11 cellular contexts compared by ENCODE assay signal in the genomic region with DNA sequence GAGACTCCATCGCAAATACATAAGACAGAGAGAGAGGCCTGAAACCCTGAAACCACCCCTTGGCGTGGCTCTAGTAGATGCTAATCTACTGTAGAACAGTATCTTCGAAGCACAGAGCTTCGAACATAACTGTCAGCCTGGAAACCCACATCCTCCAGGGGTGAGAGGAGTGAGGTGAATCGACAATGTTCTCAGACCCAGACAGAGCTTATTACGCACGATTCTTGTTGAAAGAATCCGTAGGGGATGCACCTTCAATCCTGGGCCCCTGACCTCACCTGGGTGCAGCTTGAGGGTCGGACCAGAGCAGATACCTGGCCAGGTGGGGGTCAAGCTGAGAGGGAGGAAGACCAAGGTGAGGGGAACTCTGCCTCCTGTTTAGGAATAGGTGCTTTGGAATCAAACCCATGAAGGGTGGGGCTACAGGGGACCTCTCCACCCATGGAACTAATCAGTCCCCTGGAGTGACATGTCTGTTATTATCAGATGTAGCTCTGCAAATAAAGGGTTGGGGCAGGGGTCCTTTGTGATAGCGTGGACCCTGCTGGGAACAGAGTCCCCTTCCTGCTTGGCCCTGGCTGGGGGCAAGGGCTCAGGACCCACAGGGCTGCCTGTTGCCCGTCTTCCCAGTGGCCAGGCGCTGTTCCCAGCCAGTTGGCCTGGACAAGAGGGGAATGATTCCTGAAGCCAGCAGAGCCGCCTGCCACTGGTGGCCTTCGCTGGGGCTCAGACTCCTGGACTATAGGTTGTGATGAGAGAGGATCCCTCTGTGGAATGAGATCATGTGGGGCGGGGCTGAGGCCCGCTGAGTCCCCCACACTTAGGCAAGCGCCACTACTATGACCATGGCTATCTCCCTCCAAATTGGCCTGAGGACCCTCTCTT. TPM values are rescaled to one million over a fixed set of nuclear protein-coding genes. Genes with fewer than 3 reads are reported as not detected.
A peak's percentile ranks its signal among the peaks of the same experiment; 100 is the strongest.
DNase-seq lines count a peak whose midpoint lies in the region; ATAC-seq lines count a peak whose summit lies in the region.
"Had no signal": no experiment of that assay in that cellular context is flagged by ENCODE, and none has a peak within 500 bp of the region (broad histone marks: within the 10 kb centered on the region; RNA-seq: fewer than 3 reads in every experiment).

No MANE protein-coding gene starts in this region.

- H3K36me3 Mint-ChIP-seq in T-helper 2 cell treated with Interferon-gamma antibody and Interleukin-4, amounts not matched to agents 5 μg/mL and 100 μg/mL, for 36 hours (ENCODE audit: low read depth): no peaks in the 10 kb centered on the region
- no peaks in the 10 kb centered on the region for H3K36me3 Mint-ChIP-seq in activated CD8-positive, alpha-beta memory T cell treated with anti-CD3 and anti-CD28 coated beads, Interleukin-2, amount 10 ng/mL, durations not matched to agents 7 days and 5 days
- H3K36me3 Mint-ChIP-seq: IgD-negative memory B cell, neural progenitor cell had no signal

- DNase-seq in T-helper 2 cell treated with Interferon-gamma antibody and Interleukin-4, amounts not matched to agents 5 μg/mL and 100 μg/mL, for 36 hours (ENCODE audit: low spot score): peak; percentile 67
- peak; percentile 90 for DNase-seq in activated CD8-positive, alpha-beta memory T cell treated with anti-CD3 and anti-CD28 coated beads, Interleukin-2, amount 10 ng/mL, durations not matched to agents 7 days and 5 days
- peak; percentile 58 for DNase-seq in effector CD4-positive, alpha-beta T cell
- peak; percentile 36 for DNase-seq in stimulated activated CD8-positive, alpha-beta memory T cell treated with anti-CD3 and anti-CD28 coated beads, Interleukin-12 subunit alpha, Interleukin-12 subunit beta, amount 100 ng/mL, for 1 hour (ENCODE audit: low read depth)
- DNase-seq in SK-N-DZ (ENCODE audit: low spot score) (no peak), Kasumi-1 (lab: John Stamatoyannopoulos, UW) (no peak)
- DNase-seq: NCI-H345 had no signal

- H3K27me3 Mint-ChIP-seq in T-helper 2 cell treated with Interferon-gamma antibody and Interleukin-4, amounts not matched to agents 5 μg/mL and 100 μg/mL, for 36 hours (ENCODE audit: low read depth): no peaks in the 10 kb centered on the region
- no peaks in the 10 kb centered on the region for H3K27me3 Mint-ChIP-seq in activated CD8-positive, alpha-beta memory T cell treated with anti-CD3 and anti-CD28 coated beads, Interleukin-2, amount 10 ng/mL, durations not matched to agents 7 days and 5 days

- peaks cover 36% of the 10 kb centered on the region for H3K4me1 Mint-ChIP-seq in T-helper 2 cell treated with Interferon-gamma antibody and Interleukin-4, amounts not matched to agents 5 μg/mL and 100 μg/mL, for 36 hours (ENCODE audit: low read depth)
- H3K4me1 Mint-ChIP-seq in activated CD8-positive, alpha-beta memory T cell treated with anti-CD3 and anti-CD28 coated beads, Interleukin-2, amount 10 ng/mL, durations not matched to agents 7 days and 5 days: peaks cover 38% of the 10 kb centered on the region

- no peaks in the 10 kb centered on the region for H3K9me3 Mint-ChIP-seq in T-helper 2 cell treated with Interferon-gamma antibody and Interleukin-4, amounts not matched to agents 5 μg/mL and 100 μg/mL, for 36 hours
- H3K9me3 Mint-ChIP-seq in activated CD8-positive, alpha-beta memory T cell treated with anti-CD3 and anti-CD28 coated beads, Interleukin-2, amount 10 ng/mL, durations not matched to agents 7 days and 5 days (ENCODE audit: low read depth): no peaks in the 10 kb centered on the region
- H3K9me3 Mint-ChIP-seq: IgD-negative memory B cell, neural progenitor cell had no signal

- peak overlapping the region; percentile 82 for H3K4me3 Mint-ChIP-seq in T-helper 2 cell treated with Interferon-gamma antibody and Interleukin-4, amounts not matched to agents 5 μg/mL and 100 μg/mL, for 36 hours
- no peak overlapping the region for H3K4me3 Mint-ChIP-seq in activated CD8-positive, alpha-beta memory T cell treated with anti-CD3 and anti-CD28 coated beads, Interleukin-2, amount 10 ng/mL, durations not matched to agents 7 days and 5 days
- H3K4me3 Mint-ChIP-seq: IgD-negative memory B cell, neural progenitor cell had no signal

- peak overlapping the region; percentile 98 for H3K27ac Mint-ChIP-seq in T-helper 2 cell treated with Interferon-gamma antibody and Interleukin-4, amounts not matched to agents 5 μg/mL and 100 μg/mL, for 36 hours
- peak overlapping the region; percentile 89 for H3K27ac Mint-ChIP-seq in activated CD8-positive, alpha-beta memory T cell treated with anti-CD3 and anti-CD28 coated beads, Interleukin-2, amount 10 ng/mL, durations not matched to agents 7 days and 5 days

- peak; percentile 99 for ATAC-seq in activated CD8-positive, alpha-beta memory T cell treated with anti-CD3 and anti-CD28 coated beads, Interleukin-2, amount 10 ng/mL, durations not matched to agents 7 days and 5 days
- ATAC-seq in HG02981 (IDR thresholded peaks at IDR 0.05; ENCODE audit: unreplicated experiment) (no peak), GM19395 (IDR thresholded peaks at IDR 0.05; ENCODE audit: unreplicated experiment) (no peak)

- CTCF ChIA-PET in activated CD8-positive, alpha-beta memory T cell treated with anti-CD3 and anti-CD28 coated beads, Interleukin-2, amount 10 ng/mL, durations not matched to agents 7 days and 5 days (lab: Charles Lee): interaction anchor here (1.0 to 1.9 kb wide), 5 partner anchors 20 to 317 kb away, joined by 3 to 4 read pairs (median 4); no protein-coding TSS in a partner anchor

RNA-seq across cellular contexts. Expression of gene DBH, which starts 41.2 kb away (rescaled TPM):
- not detected for total RNA-seq in activated CD8-positive, alpha-beta memory T cell treated with anti-CD3 and anti-CD28 coated beads, Interleukin-2, amount 10 ng/mL, durations not matched to agents 7 days and 5 days
- 66.7 and 67.7 TPM in 2 replicates for polyA plus RNA-seq in SK-N-DZ (2014; cell fraction: cytosol; rRNA removed)
- 67.3 and 95.0 TPM in 2 replicates for polyA plus RNA-seq in SK-N-DZ (2014; cell fraction: nucleus; rRNA removed)
- polyA plus RNA-seq: IgD-negative memory B cell had no signal

Comparison
In these comparisons a context has a peak if more than half of its experiments do, and no peak if none do; other contexts are left out.
1. DNase-seq: peak in T-helper 2 cell treated with Interferon-gamma antibody and Interleukin-4, amounts not matched to agents 5 μg/mL and 100 μg/mL, for 36 hours (single experiment), activated CD8-positive, alpha-beta memory T cell treated with anti-CD3 and anti-CD28 coated beads, Interleukin-2, amount 10 ng/mL, durations not matched to agents 7 days and 5 days (single experiment), effector CD4-positive, alpha-beta T cell (single experiment) and stimulated activated CD8-positive, alpha-beta memory T cell treated with anti-CD3 and anti-CD28 coated beads, Interleukin-12 subunit alpha, Interleukin-12 subunit beta, amount 100 ng/mL, for 1 hour (single experiment); none in SK-N-DZ (single experiment) and Kasumi-1 (0 of 2).